8 cellular contexts compared by ENCODE assay signal in genomic region chr7:33744293-33744692, GRCh38.
DNase-seq lines count a peak whose midpoint lies in the region; ATAC-seq and TF ChIP-seq lines count a peak whose summit lies in the region.

No MANE protein-coding gene starts in this region.

- H3K36me3 ChIP-seq in Karpas-422 (ENCODE audit: insufficient read depth, low read length) (no peaks in the 10 kb centered on the region), adipocyte (ENCODE audit: control insufficient read depth, insufficient read depth, low read length, severe bottlenecking) (no peaks in the 10 kb centered on the region), gastroesophageal sphincter (no peaks in the 10 kb centered on the region)

- no peaks in the 10 kb centered on the region for H3K9me3 Mint-ChIP-seq in natural killer cell

- H3K9ac ChIP-seq in Karpas-422 (ENCODE audit: low read length) (no peak overlapping the region), adipocyte (ENCODE audit: low read length) (no peak overlapping the region)

- H3K9me2 ChIP-seq in Karpas-422 (replicated peaks; ENCODE audit: insufficient read depth, low read length), result no peaks in the 10 kb centered on the region

- TF ChIP-seq CTCF in GM12865 (IDR thresholded peaks at IDR 0.05; ENCODE audit: insufficient read depth, low read depth, low read length, missing control alignments) (peak; percentile 19), natural killer cell (IDR thresholded peaks at IDR 0.05) (peak; percentile 18), gastroesophageal sphincter (IDR thresholded peaks at IDR 0.05) (peak in 1 of 4 experiments; percentile 13)

- H3K4me2 ChIP-seq in Karpas-422 (ENCODE audit: low read depth, low read length, poor library complexity, severe bottlenecking), result no peak overlapping the region

- no peaks in the 10 kb centered on the region for H3K36me3 Mint-ChIP-seq in natural killer cell

- intact Hi-C loops in natural killer cell (cut with micrococcal nuclease), result no loop called here

- ATAC-seq in natural killer cell (peak in 2 of 3 donors; percentile 38 to 54), HG02798 (IDR thresholded peaks at IDR 0.05; ENCODE audit: poor library complexity, unreplicated experiment) (no peak), gastroesophageal sphincter (no peak), GM19467 (IDR thresholded peaks at IDR 0.05; ENCODE audit: unreplicated experiment) (no peak)

- H3K4me1 Mint-ChIP-seq in natural killer cell, result peaks cover 26% of the 10 kb centered on the region in 2 donors

- H4K20me1 ChIP-seq in Karpas-422 (ENCODE audit: insufficient read depth, low read depth, low read length), result no peaks in the 10 kb centered on the region

- 94 to 100% methylated on average over 2 of the region's 2 CpGs for WGBS in gastroesophageal sphincter (ENCODE audit: low coverage in 1 of 2), 2 donors

- H3K9me3 ChIP-seq in Karpas-422 (ENCODE audit: low read length) (no peaks in the 10 kb centered on the region), adipocyte (ENCODE audit: control insufficient read depth, low read length) (no peaks in the 10 kb centered on the region), gastroesophageal sphincter (no peaks in the 10 kb centered on the region)

- peak; percentile 32 for DNase-seq in GM12865 (ENCODE audit: low read depth)
- peak; percentile 73 for DNase-seq in Karpas-422
- peak; percentile 13 for DNase-seq in adipocyte (ENCODE audit: low read depth)
- no peak for DNase-seq in natural killer cell
- DNase-seq in T-helper 1 cell, result no peak

- no peak for TF ChIP-seq EP300 in gastroesophageal sphincter (IDR thresholded peaks at IDR 0.05)

- no peak overlapping the region for H2AFZ ChIP-seq in Karpas-422 (ENCODE audit: low read length)

- H3K27me3 Mint-ChIP-seq in natural killer cell (ENCODE audit: low read depth in 2 of 2), result no peaks in the 10 kb centered on the region

- no peaks in the 10 kb centered on the region for H3K27me3 ChIP-seq in Karpas-422 (ENCODE audit: low read length)
- no peaks in the 10 kb centered on the region for H3K27me3 ChIP-seq in adipocyte (replicated peaks; ENCODE audit: control insufficient read depth, insufficient read depth, low read length)
- H3K27me3 ChIP-seq in gastroesophageal sphincter, result no peaks in the 10 kb centered on the region

- H3K27ac Mint-ChIP-seq in natural killer cell, result no peak overlapping the region

- H3K4me1 ChIP-seq in Karpas-422 (ENCODE audit: low read length), result no peaks in the 10 kb centered on the region
- H3K4me1 ChIP-seq in adipocyte (ENCODE audit: control insufficient read depth, insufficient read depth, low read length), result peaks cover 17% of the 10 kb centered on the region
- H3K4me1 ChIP-seq in gastroesophageal sphincter, result no peaks in the 10 kb centered on the region

- no peaks in the 10 kb centered on the region for H3K79me2 ChIP-seq in Karpas-422 (ENCODE audit: low read length)

- no peak overlapping the region for H3K4me3 Mint-ChIP-seq in natural killer cell

- H3K27ac ChIP-seq in Karpas-422 (ENCODE audit: low read length), result no peak overlapping the region
- H3K27ac ChIP-seq in gastroesophageal sphincter, result no peak overlapping the region

- no peak for TF ChIP-seq POLR2A in gastroesophageal sphincter (IDR thresholded peaks at IDR 0.05)

- H3K4me3 ChIP-seq in GM12865 (ENCODE audit: low read depth, low read length), result no peak overlapping the region
- no peak overlapping the region for H3K4me3 ChIP-seq in Karpas-422 (ENCODE audit: low read length)
- peak overlapping the region; percentile 53 for H3K4me3 ChIP-seq in adipocyte (ENCODE audit: low read length)
- no peak overlapping the region for H3K4me3 ChIP-seq in gastroesophageal sphincter

Comparison
In these comparisons a context has a peak if more than half of its experiments do, and no peak if none do; other contexts are left out.
1. DNase-seq: peak in GM12865 (single experiment), Karpas-422 (single experiment) and adipocyte (single experiment); none in natural killer cell (single experiment) and T-helper 1 cell (0 of 5).
2. ATAC-seq: peak in natural killer cell (2 of 3); none in HG02798 (single experiment), gastroesophageal sphincter (single experiment) and GM19467 (single experiment).